In the genomic region with DNA sequence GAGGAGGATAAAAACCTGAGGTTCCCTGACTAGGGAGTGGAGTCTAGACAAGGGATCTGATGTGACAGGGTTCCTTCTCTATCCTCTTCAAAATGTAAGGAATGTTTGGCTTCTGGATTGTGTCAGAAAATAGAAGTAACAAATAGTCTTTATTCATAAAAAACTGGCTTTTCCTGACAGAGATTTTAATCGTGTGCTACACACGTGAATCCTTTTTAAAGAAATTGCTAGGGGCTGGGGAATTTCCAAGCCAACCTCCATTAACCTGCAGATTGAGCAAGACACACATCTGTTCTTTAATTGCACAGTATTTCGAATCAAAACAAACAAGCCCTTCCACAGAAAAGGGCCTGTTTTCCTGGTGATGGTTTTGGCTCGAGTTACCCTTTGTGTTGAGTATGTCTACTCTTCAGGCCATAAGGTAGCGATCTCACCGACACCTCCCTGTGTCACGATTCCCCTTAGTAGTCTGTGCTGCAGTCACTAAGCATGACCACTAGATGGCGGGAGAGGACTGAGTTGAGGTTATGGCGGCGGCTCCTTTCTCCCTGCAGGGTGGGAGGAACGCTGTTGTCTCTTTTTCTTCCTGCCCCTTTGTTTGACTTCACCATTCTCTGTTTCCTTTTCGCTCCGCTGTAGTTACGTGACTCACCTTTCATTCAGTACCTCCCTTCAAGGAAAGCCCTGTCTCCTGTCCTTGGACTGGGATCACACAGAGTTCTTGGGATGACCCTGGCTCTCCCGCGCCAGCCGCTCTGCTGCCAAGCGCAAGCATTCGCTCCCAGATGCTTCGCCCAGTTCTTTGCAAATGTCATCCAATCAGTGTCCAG, we compare ENCODE assay signal across 8 cellular contexts.
DNase-seq lines count a peak whose midpoint lies in the region; ATAC-seq and TF ChIP-seq lines count a peak whose summit lies in the region.

No MANE protein-coding gene starts in this region.

- peak overlapping the region; percentile 56 for H3K4me3 ChIP-seq in fibroblast of mammary gland (ENCODE audit: control insufficient read depth, low read depth, low read length)

- H3K27ac Mint-ChIP-seq in natural killer cell treated with Interleukin-12 subunit alpha and Interleukin-12 subunit beta and Interleukin-15 and Interleukin-18, amount 100 ng/mL, for 72 hours = peak overlapping the region in 1 of 2 donors; percentile 21

- H3K36me3 Mint-ChIP-seq in natural killer cell treated with Interleukin-12 subunit alpha and Interleukin-12 subunit beta and Interleukin-15 and Interleukin-18, amount 100 ng/mL, for 72 hours = no peaks in the 10 kb centered on the region

- ATAC-seq in GM21390 (IDR thresholded peaks at IDR 0.05; ENCODE audit: unreplicated experiment) = peak; percentile 98
- ATAC-seq in natural killer cell treated with Interleukin-12 subunit alpha and Interleukin-12 subunit beta and Interleukin-15 and Interleukin-18, amount 100 ng/mL, for 72 hours = peak; percentile 91

- H3K9me3 Mint-ChIP-seq in natural killer cell treated with Interleukin-12 subunit alpha and Interleukin-12 subunit beta and Interleukin-15 and Interleukin-18, amount 100 ng/mL, for 72 hours = no peaks in the 10 kb centered on the region

- H3K4me1 Mint-ChIP-seq in natural killer cell treated with Interleukin-12 subunit alpha and Interleukin-12 subunit beta and Interleukin-15 and Interleukin-18, amount 100 ng/mL, for 72 hours (ENCODE audit: low read depth in 2 of 2) = peaks cover 11 to 12% of the 10 kb centered on the region in 2 donors

- peak; percentile 99 for TF ChIP-seq CTCF in fibroblast of mammary gland (conservative IDR thresholded peaks at IDR 0.05; ENCODE audit: control insufficient read depth, insufficient read depth, low read depth, low read length)

- H3K4me3 Mint-ChIP-seq in natural killer cell treated with Interleukin-12 subunit alpha and Interleukin-12 subunit beta and Interleukin-15 and Interleukin-18, amount 100 ng/mL, for 72 hours = peak overlapping the region; percentile 77

- peak; percentile 90 for DNase-seq in DMS 273 (lab: John Stamatoyannopoulos, UW; ENCODE audit: unreplicated experiment)
- peak in 60 of 76 experiments; percentile 5 to 78 (median 38) for DNase-seq in HUDEP-2 (lab: John Stamatoyannopoulos, UW; ENCODE audit: unreplicated experiment in 76 of 76)
- DNase-seq in OCI-M1 (lab: John Stamatoyannopoulos, UW) = peak; percentile 74
- DNase-seq in activated T-cell treated with anti-CD3 and anti-CD28 coated beads, Interleukin-2, amount 50 U/mL, for 48 hours = peak; percentile 82 to 84
- peak; percentile 76 for DNase-seq in fibroblast of mammary gland (ENCODE audit: low read depth)
- DNase-seq in natural killer cell treated with Interleukin-12 subunit alpha and Interleukin-12 subunit beta and Interleukin-15 and Interleukin-18, amount 100 ng/mL, for 72 hours (ENCODE audit: low spot score) = peak; percentile 82
- DNase-seq in stimulated activated naive CD4-positive, alpha-beta T cell treated with Interleukin-2 at 50 U/mL for 16 hours (lab: John Stamatoyannopoulos, UW) = peak; percentile 61

- peaks cover 8 to 10% of the 10 kb centered on the region in 2 donors for H3K27me3 Mint-ChIP-seq in natural killer cell treated with Interleukin-12 subunit alpha and Interleukin-12 subunit beta and Interleukin-15 and Interleukin-18, amount 100 ng/mL, for 72 hours

Comparison
In these comparisons a context has a peak if more than half of its experiments do, and no peak if none do; other contexts are left out.
1. Peak in every context shown above with its lines: DNase-seq, ATAC-seq and H3K4me3 ChIP-seq.
2. DNase-seq: peak in every context shown above with its lines; median percentile 90 in DMS 273; 83 in activated T-cell treated with anti-CD3 and anti-CD28 coated beads, Interleukin-2, amount 50 U/mL, for 48 hours; 82 in natural killer cell treated with Interleukin-12 subunit alpha and Interleukin-12 subunit beta and Interleukin-15 and Interleukin-18, amount 100 ng/mL, for 72 hours; 76 in fibroblast of mammary gland; 74 in OCI-M1; 61 in stimulated activated naive CD4-positive, alpha-beta T cell treated with Interleukin-2 at 50 U/mL for 16 hours; 38 in HUDEP-2.